Comparison of ENCODE assay signal across 8 cellular contexts in the genomic region with DNA sequence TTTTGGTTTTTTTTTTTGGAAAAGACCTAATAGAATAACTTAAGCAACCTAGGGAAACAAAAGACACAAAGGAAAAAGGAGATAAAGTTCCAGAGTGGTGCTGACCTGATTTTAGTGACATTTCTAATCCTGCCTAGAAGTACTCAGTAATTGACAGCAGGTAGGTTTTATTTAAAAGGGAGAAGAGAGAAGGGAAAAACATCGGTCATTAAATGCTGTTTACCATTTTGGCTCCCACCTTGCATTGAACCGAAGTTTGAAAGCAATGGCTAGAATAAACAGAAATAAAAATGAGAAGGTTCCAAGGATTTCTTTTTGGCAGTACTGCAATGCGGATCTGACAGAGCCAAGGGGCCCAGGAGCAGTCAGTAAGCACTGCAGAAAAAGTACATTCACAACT.
"Had no signal": no experiment of that assay in that cellular context is flagged by ENCODE, and none has a peak within 500 bp of the region (broad histone marks: within the 10 kb centered on the region; RNA-seq: fewer than 3 reads in every experiment).

No MANE protein-coding gene starts in this region.

- DNase-seq: GDM1, GF-D8 had no signal

- H3K4me3 ChIP-seq: GM12878 had no signal

- FAIRE-seq: G401.6, GM12878, GM12891, GM12892, GM18507, GM19239 had no signal

- ATAC-seq: GM12878 had no signal
